In the genomic region with DNA sequence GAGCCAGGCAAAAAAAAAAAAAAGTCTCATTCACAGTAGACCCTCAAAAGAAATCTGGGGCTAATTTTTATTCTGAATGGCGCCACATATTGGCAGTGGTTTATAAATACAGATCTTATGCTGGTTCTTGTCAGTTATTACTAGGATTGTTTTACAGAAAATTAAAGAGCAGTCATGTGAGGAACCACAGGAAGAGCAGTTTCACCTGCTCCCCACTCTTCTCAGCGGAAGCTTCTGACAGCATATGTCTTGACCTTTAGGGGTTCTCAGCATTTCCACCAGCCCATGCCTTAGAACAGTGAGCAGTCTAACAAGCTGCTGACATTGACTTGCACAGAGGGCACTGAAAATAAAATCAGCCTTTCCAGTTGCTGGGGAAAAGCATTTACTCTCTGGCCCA, we compare ENCODE assay signal across 9 cellular contexts.
DNase-seq lines count a peak whose midpoint lies in the region; ATAC-seq and TF ChIP-seq lines count a peak whose summit lies in the region.
"Had no signal": no experiment of that assay in that cellular context is flagged by ENCODE, and none has a peak within 500 bp of the region (broad histone marks: within the 10 kb centered on the region; RNA-seq: fewer than 3 reads in every experiment).

No MANE protein-coding gene starts in this region.

- H3K4me1 ChIP-seq in right atrium auricular region = peaks cover 0 to 84% of the 10 kb centered on the region in 2 donors

- H3K27me3 ChIP-seq in right atrium auricular region = no peaks in the 10 kb centered on the region

- H3K9me3 ChIP-seq in right atrium auricular region = no peaks in the 10 kb centered on the region

- H3K27ac ChIP-seq in C4-2B (peak overlapping the region; percentile 56; the same call in 1 of the 2 replicates), right atrium auricular region (peak overlapping the region; percentile 18 to 75)

- H3K27ac Mint-ChIP-seq in activated CD4-positive, alpha-beta memory T cell treated with anti-CD3 and anti-CD28 coated beads for 36 hours = no peak overlapping the region

- peaks cover 6% of the 10 kb centered on the region for H3K36me3 Mint-ChIP-seq in activated CD4-positive, alpha-beta memory T cell treated with anti-CD3 and anti-CD28 coated beads for 36 hours

- no peak overlapping the region for H3K4me3 Mint-ChIP-seq in activated CD4-positive, alpha-beta memory T cell treated with anti-CD3 and anti-CD28 coated beads for 36 hours

- TF ChIP-seq CTCF in C4-2B (conservative IDR thresholded peaks at IDR 0.05) = peak; percentile 19; the same call in 1 of the 2 replicates
- no peak for TF ChIP-seq CTCF in right atrium auricular region (IDR thresholded peaks at IDR 0.05)

- POLR2A ChIA-PET in activated CD4-positive, alpha-beta memory T cell treated with anti-CD3 and anti-CD28 coated beads for 36 hours (lab: Charles Lee) = no interaction called here

- no peaks in the 10 kb centered on the region for H3K27me3 Mint-ChIP-seq in activated CD4-positive, alpha-beta memory T cell treated with anti-CD3 and anti-CD28 coated beads for 36 hours

- ATAC-seq in GM19463 (IDR thresholded peaks at IDR 0.05; ENCODE audit: unreplicated experiment) (peak; percentile 84), HG03432 (IDR thresholded peaks at IDR 0.05; ENCODE audit: unreplicated experiment) (peak; percentile 84), HG03439 (IDR thresholded peaks at IDR 0.05; ENCODE audit: unreplicated experiment) (no peak)

- no peaks in the 10 kb centered on the region for H3K9me3 Mint-ChIP-seq in activated CD4-positive, alpha-beta memory T cell treated with anti-CD3 and anti-CD28 coated beads for 36 hours

- DNase-seq in right atrium auricular region (ENCODE audit: low spot score) = no peak
- no peak for DNase-seq in LoVo (ENCODE audit: low spot score)
- no peak for DNase-seq in NCI-H82 (lab: John Stamatoyannopoulos, UW)
- no peak for DNase-seq in activated CD4-positive, alpha-beta memory T cell treated with anti-CD3 and anti-CD28 coated beads for 36 hours
- DNase-seq: activated naive CD4-positive, alpha-beta T cell treated with anti-CD3 and anti-CD28 coated beads, Interleukin-2, amount 50 U/mL, for 16 hours had no signal

- no peaks in the 10 kb centered on the region for H3K4me1 Mint-ChIP-seq in activated CD4-positive, alpha-beta memory T cell treated with anti-CD3 and anti-CD28 coated beads for 36 hours (ENCODE audit: low read depth)

- CTCF ChIA-PET in activated CD4-positive, alpha-beta memory T cell treated with anti-CD3 and anti-CD28 coated beads for 36 hours (lab: Charles Lee) = no interaction called here

- intact Hi-C loops in activated CD4-positive, alpha-beta memory T cell treated with anti-CD3 and anti-CD28 coated beads for 36 hours (cut with micrococcal nuclease) = no loop called here

- no peak overlapping the region for H3K4me3 ChIP-seq in right atrium auricular region

- H3K36me3 ChIP-seq in right atrium auricular region = peaks cover 76% of the 10 kb centered on the region
